Comparison of ENCODE assay signal across 21 cellular contexts in the genomic region with DNA sequence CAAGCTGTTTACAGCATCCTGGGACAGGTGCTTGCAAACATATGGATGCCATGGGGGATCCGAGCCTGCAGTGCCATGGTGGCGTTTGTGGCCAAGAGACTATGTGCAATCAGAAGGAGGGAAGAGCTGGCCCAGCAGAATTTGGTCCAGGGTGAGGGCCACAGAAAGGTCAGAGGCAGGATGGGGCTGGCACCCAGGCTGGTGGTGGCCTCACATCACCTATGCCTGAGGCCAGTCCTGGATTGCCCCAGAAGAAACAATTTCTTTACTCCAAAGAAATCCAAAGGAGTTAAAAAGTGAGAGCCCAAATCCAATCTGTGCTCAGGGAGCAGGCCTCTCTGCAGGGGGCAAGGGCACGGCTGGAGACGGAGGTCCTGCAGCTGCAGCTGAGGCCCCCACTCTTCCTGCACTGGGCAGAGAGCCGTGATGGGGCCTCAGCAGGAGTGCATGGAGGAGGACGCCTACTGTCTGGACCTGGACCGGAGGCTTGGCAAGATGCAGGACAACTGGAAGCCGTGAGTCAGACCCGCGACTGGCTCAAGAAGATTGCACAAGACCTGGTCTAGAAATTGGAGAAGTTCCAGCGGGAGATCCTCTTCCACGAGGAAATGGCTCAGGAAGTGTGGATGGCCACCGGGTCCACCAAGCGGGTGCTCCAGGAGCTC.
A peak's percentile ranks its signal among the peaks of the same experiment; 100 is the strongest.
DNase-seq lines count a peak whose midpoint lies in the region; ATAC-seq, FAIRE-seq and TF ChIP-seq lines count a peak whose summit lies in the region.
"Had no signal": no experiment of that assay in that cellular context is flagged by ENCODE, and none has a peak within 500 bp of the region (broad histone marks: within the 10 kb centered on the region; RNA-seq: fewer than 3 reads in every experiment).

No MANE protein-coding gene starts in this region.

- no peak for TF ChIP-seq RAD21 in A549 (conservative IDR thresholded peaks at IDR 0.05 in 1 of 2, IDR thresholded peaks at IDR 0.05 in 1 of 2)

- POLR2A ChIA-PET in A549 (lab: Yijun Ruan, JAX) = no interaction called here

- H3K27ac ChIP-seq in A549 = no peak overlapping the region
- H3K27ac ChIP-seq in RWPE2 (ENCODE audit: poor library complexity, severe bottlenecking) = no peak overlapping the region
- no peak overlapping the region for H3K27ac ChIP-seq in pancreas
- no peak overlapping the region for H3K27ac ChIP-seq in foreskin keratinocyte
- H3K27ac ChIP-seq: gastroesophageal sphincter, HL-60 had no signal

- CTCF ChIA-PET in A549 (lab: Yijun Ruan, JAX) = no interaction called here

- TF ChIP-seq EP300 in A549 (IDR thresholded peaks at IDR 0.05) = no peak

- H3K4me1 ChIP-seq in A549 (no peaks in the 10 kb centered on the region), RWPE2 (ENCODE audit: insufficient read depth, poor library complexity, severe bottlenecking) (no peaks in the 10 kb centered on the region), pancreas (no peaks in the 10 kb centered on the region), foreskin keratinocyte (no peaks in the 10 kb centered on the region)
- H3K4me1 ChIP-seq: HAP-1 had no signal

- intact Hi-C loops in pancreas (cut with DNase I) = no loop called here

- TF ChIP-seq CTCF in A549 (IDR thresholded peaks at IDR 0.05) = no peak
- TF ChIP-seq CTCF in RWPE2 (IDR thresholded peaks at IDR 0.05; ENCODE audit: poor library complexity, severe bottlenecking) = no peak
- no peak for TF ChIP-seq CTCF in fibroblast of villous mesenchyme (IDR thresholded peaks at IDR 0.05; ENCODE audit: insufficient read depth, low read depth, low read length)
- no peak for TF ChIP-seq CTCF in pancreas (IDR thresholded peaks at IDR 0.05)
- no peak for TF ChIP-seq CTCF in foreskin keratinocyte (conservative IDR thresholded peaks at IDR 0.05)

- DNase-seq in A549 (ENCODE audit: low read depth in 1 of 2, low spot score in 1 of 2) (peak in 1 of 2 experiments; percentile 11), RWPE2 (ENCODE audit: low spot score) (no peak), fibroblast of villous mesenchyme (ENCODE audit: low read depth) (peak; percentile 16), pancreas (peak in 3 of 6 donors; percentile 7 to 34 (median 17)), NCI-H1694 treated with DMSO at 0.1 percent for 48 hours (lab: John Stamatoyannopoulos, UW) (no peak), GM19238 (ENCODE audit: insufficient read length, low spot score) (no peak), foreskin keratinocyte (no peak), EL (no peak)
- DNase-seq: ACHN; activated CD4-positive, alpha-beta T cell treated with anti-CD3 and anti-CD28 coated beads, Interleukin-2, amount 50 U/mL, for 48 hours; anterior cingulate cortex; COR-L47; effector memory CD4-positive, alpha-beta T cell; naive B cell; NCI-H2081 treated with DMSO at 0.1 percent for 48 hours; retina; stimulated activated naive CD4-positive, alpha-beta T cell had no signal

- H3K4me2 ChIP-seq in A549 = no peak overlapping the region

- H3K36me3 ChIP-seq in RWPE2 (ENCODE audit: low read depth) (no peaks in the 10 kb centered on the region), pancreas (no peaks in the 10 kb centered on the region)
- H3K36me3 ChIP-seq: gastroesophageal sphincter, HAP-1 had no signal

- 39% methylated on average over 10 of the region's 14 CpGs for WGBS in A549 (ENCODE audit: missing lambda C conversion rate)
- 72 to 76% methylated on average over 14 of the region's 14 CpGs for WGBS in pancreas, 2 donors

- no peak for FAIRE-seq in A549 (lab: Jason Lieb, UNC)
- FAIRE-seq in pancreas (lab: Jason Lieb, UNC) = no peak
- FAIRE-seq: keratinocyte had no signal

- peak; percentile 43 to 64; a peak in 2 of 6 replicates for ATAC-seq in A549
- ATAC-seq in RWPE2 (ENCODE audit: low read depth) = peak; percentile 29; the same call in 1 of the 3 replicates
- ATAC-seq in pancreas = peak in 3 of 4 donors; percentile 32 to 53 (median 47)
- no peak for ATAC-seq in foreskin keratinocyte
- ATAC-seq: gastroesophageal sphincter had no signal

- H3K4me3 ChIP-seq in A549 (no peak overlapping the region), RWPE2 (ENCODE audit: severe bottlenecking) (no peak overlapping the region), fibroblast of villous mesenchyme (ENCODE audit: low read depth, low read length) (no peak overlapping the region), pancreas (no peak overlapping the region)
- H3K4me3 ChIP-seq: gastroesophageal sphincter, HAP-1 had no signal

- H3K9me3 ChIP-seq in A549 (no peaks in the 10 kb centered on the region), RWPE2 (ENCODE audit: severe bottlenecking) (no peaks in the 10 kb centered on the region), pancreas (no peaks in the 10 kb centered on the region)
- H3K9me3 ChIP-seq: gastroesophageal sphincter, HAP-1 had no signal

- H3K27me3 ChIP-seq in RWPE2 (ENCODE audit: insufficient read depth, poor library complexity, severe bottlenecking) (no peaks in the 10 kb centered on the region), pancreas (no peaks in the 10 kb centered on the region), foreskin keratinocyte (no peaks in the 10 kb centered on the region)
- H3K27me3 ChIP-seq: gastroesophageal sphincter had no signal

- no peak for TF ChIP-seq POLR2A in A549 (IDR thresholded peaks at IDR 0.05; ENCODE audit: low read length)

TF ChIP-seq in A549, 52 proteins besides CTCF, POLR2A, EP300 and RAD21:
- TF ChIP-seq TFCP2L1 (CRISPR knock-in tag; IDR thresholded peaks at IDR 0.05) = no peak
- peak in 1 of 2 experiments; percentile 48; a peak in 2 of 4 replicates for TF ChIP-seq CEBPB (IDR thresholded peaks at IDR 0.05)
